Comparison of ENCODE assay signal across 8 cellular contexts in the genomic region with DNA sequence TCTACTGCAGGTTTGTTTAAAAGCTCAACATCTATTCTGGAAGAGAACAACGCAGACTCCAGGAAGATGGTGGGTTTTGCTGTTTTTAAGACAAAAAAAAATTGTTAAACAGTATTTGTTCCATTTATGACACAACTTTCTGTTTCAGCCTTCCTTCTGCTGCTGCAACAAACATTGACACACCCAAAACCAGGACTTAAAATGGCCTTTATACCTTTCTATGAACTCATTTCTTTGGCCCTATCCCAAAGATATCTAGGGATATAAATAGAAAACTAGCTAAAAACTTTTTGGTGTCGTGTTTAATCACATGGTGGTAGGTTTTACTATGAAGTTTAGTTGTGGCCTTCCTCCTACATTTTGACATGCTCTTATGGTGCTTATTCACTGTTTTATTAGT. TPM values are rescaled to one million over a fixed set of nuclear protein-coding genes. Genes with fewer than 3 reads are reported as not detected.
DNase-seq lines count a peak whose midpoint lies in the region; ATAC-seq lines count a peak whose summit lies in the region.

No MANE protein-coding gene starts in this region.

- no peaks in the 10 kb centered on the region for H3K36me3 ChIP-seq in effector memory CD4-positive, alpha-beta T cell (ENCODE audit: control insufficient read depth, insufficient read depth, low read length)

- peak overlapping the region; percentile 59 for H3K4me3 ChIP-seq in effector memory CD4-positive, alpha-beta T cell (ENCODE audit: insufficient read depth, low read depth, low read length, poor library complexity, severe bottlenecking)
- peak overlapping the region; percentile 61 for H3K4me3 ChIP-seq in skeletal muscle cell (ENCODE audit: low read depth, low read length)

- H3K9me3 ChIP-seq in effector memory CD4-positive, alpha-beta T cell (ENCODE audit: control insufficient read depth, low read length), result no peaks in the 10 kb centered on the region

- intact Hi-C loops in cardiac septum (cut with DNase I), result no loop called here

- no peak overlapping the region for H3K27ac ChIP-seq in effector memory CD4-positive, alpha-beta T cell (ENCODE audit: insufficient read depth, low read length, poor library complexity, severe bottlenecking)

- ATAC-seq in HG02970 (IDR thresholded peaks at IDR 0.05; ENCODE audit: low FRiP score, unreplicated experiment), result no peak

- peaks cover 11% of the 10 kb centered on the region for H3K4me1 ChIP-seq in effector memory CD4-positive, alpha-beta T cell (ENCODE audit: control insufficient read depth, insufficient read depth, low read length, poor library complexity, severe bottlenecking)

- DNase-seq in SKM-1 treated with dmso at 0.1 percent for 144 hours (lab: John Stamatoyannopoulos, UW; ENCODE audit: unreplicated experiment), result peak; percentile 20
- no peak for DNase-seq in SKM-1 (lab: John Stamatoyannopoulos, UW; ENCODE audit: unreplicated experiment)
- DNase-seq in HPDE6-E6E7 (ENCODE audit: extremely low spot score), result peak; percentile 6
- no peak for DNase-seq in effector memory CD4-positive, alpha-beta T cell
- no peak for DNase-seq in skeletal muscle cell (ENCODE audit: low read depth)
- no peak for DNase-seq in SW480 (ENCODE audit: low spot score)
- no peak for DNase-seq in cardiac septum (ENCODE audit: low spot score)

- H3K27me3 ChIP-seq in effector memory CD4-positive, alpha-beta T cell (replicated peaks; ENCODE audit: control insufficient read depth, insufficient read depth, low read length, poor library complexity, severe bottlenecking), result no peaks in the 10 kb centered on the region

RNA-seq across cellular contexts. Expression of a gene that starts 1.0 kb away (rescaled TPM):
- 0.27 TPM for total RNA-seq in cardiac septum

Comparison
In these comparisons a context has a peak if more than half of its experiments do, and no peak if none do; other contexts are left out.
1. DNase-seq: peak in SKM-1 treated with dmso at 0.1 percent for 144 hours (single experiment) and HPDE6-E6E7 (single experiment); none in SKM-1 (single experiment), effector memory CD4-positive, alpha-beta T cell (0 of 3), skeletal muscle cell (single experiment), SW480 (single experiment) and cardiac septum (single experiment).